8 cellular contexts compared by ENCODE assay signal in the genomic region with DNA sequence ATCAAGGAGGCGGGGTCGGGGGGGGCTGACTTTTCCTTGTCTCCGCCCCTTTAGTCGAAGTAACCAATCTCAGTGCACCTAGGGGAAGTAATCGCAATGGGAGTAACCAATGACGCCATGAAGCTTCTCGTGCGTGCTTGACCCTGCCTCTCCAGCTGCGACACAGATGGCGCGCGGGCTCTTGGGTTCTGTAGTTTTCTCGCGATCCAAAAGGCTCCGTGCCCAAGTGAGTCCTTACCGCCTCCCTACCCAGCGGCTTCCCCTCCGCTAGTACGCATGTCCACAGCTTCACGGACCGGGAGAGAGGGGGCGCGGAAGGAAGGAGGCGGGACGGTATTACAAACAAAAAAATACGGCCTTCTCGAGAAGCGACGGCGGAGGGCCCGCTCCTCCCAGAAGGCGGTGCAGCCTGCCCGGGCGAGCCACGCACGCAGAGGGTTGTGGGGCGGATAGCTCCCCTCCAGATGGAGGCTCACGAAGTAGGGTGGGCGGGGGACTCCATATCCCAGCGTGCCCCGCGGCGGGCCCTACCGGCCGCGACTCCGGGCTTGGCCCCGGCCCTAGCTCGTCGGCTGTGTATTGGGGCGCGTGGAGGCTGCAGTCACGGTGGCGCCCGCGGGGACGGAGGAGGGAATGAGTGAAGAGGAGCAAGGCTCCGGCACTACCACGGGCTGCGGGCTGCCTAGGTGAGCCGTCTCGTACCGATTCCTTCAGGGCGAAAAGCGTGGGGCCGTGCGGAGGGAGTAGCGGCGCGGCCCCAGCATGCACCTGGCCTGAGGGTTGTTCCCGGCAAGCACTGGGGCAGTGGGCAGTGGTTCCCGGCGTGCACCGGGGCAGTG. TPM values are rescaled to one million over a fixed set of nuclear protein-coding genes. Genes with fewer than 3 reads are reported as not detected.
DNase-seq lines count a peak whose midpoint lies in the region; TF ChIP-seq lines count a peak whose summit lies in the region.

A gene with protein sequence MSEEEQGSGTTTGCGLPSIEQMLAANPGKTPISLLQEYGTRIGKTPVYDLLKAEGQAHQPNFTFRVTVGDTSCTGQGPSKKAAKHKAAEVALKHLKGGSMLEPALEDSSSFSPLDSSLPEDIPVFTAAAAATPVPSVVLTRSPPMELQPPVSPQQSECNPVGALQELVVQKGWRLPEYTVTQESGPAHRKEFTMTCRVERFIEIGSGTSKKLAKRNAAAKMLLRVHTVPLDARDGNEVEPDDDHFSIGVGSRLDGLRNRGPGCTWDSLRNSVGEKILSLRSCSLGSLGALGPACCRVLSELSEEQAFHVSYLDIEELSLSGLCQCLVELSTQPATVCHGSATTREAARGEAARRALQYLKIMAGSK (plus strand): TSS at position 508 of the 839 bp plus-strand sequence. CDS start 126 bp downstream, at position 634.

- POLR2A ChIA-PET in activated CD8-positive, alpha-beta memory T cell treated with anti-CD3 and anti-CD28 coated beads for 36 hours (lab: Charles Lee) = interaction anchor here (0.6 to 1.4 kb wide), 14 partner anchors 9 to 516 kb away, joined by 3 to 6 read pairs (median 4); a partner anchor contains a TSS

- peak within 1 kb of the TSS; percentile 66 for H3K4me3 ChIP-seq in effector memory CD4-positive, alpha-beta T cell (ENCODE audit: insufficient read depth, low read depth, low read length, poor library complexity, severe bottlenecking)

- DNase-seq in CMK (ENCODE audit: low read depth) = peak; percentile 98
- DNase-seq in GM20000 (ENCODE audit: low spot score) = peak; percentile 97
- peak; percentile 98 for DNase-seq in HT-29 (ENCODE audit: low spot score)
- DNase-seq in NOMO-1 (lab: John Stamatoyannopoulos, UW; ENCODE audit: unreplicated experiment in 2 of 2) = peak; percentile 98 to 99
- DNase-seq in effector memory CD4-positive, alpha-beta T cell = peak; percentile 96 to 98 (median 98)
- peak; percentile 100 for DNase-seq in lung microvascular endothelial cell (ENCODE audit: low read depth in 2 of 2)
- peak; percentile 89 to 97 (median 96) for DNase-seq in stimulated activated CD4-positive, alpha-beta T cell treated with anti-CD3 and anti-CD28 coated beads, TNF-alpha, amount 100 ng/mL, for 48 hours (ENCODE audit: low read depth in 3 of 3)

- no peaks in the 10 kb centered on the region for H3K27me3 ChIP-seq in effector memory CD4-positive, alpha-beta T cell (replicated peaks; ENCODE audit: control insufficient read depth, insufficient read depth, low read length, poor library complexity, severe bottlenecking)

- no peak for TF ChIP-seq CTCF in GM20000 (IDR thresholded peaks at IDR 0.05; ENCODE audit: extremely low read depth, missing control alignments)

- H3K9me3 ChIP-seq in effector memory CD4-positive, alpha-beta T cell (ENCODE audit: control insufficient read depth, low read length) = no peaks in the 10 kb centered on the region

- CTCF ChIA-PET in activated CD8-positive, alpha-beta memory T cell treated with anti-CD3 and anti-CD28 coated beads for 36 hours (lab: Charles Lee) = interaction anchor here (0.6 to 2.4 kb wide), 12 partner anchors 8 to 459 kb away, joined by 3 to 12 read pairs (median 4); a partner anchor contains a TSS

- H3K4me1 ChIP-seq in effector memory CD4-positive, alpha-beta T cell (ENCODE audit: control insufficient read depth, insufficient read depth, low read length, poor library complexity, severe bottlenecking) = peaks cover 29% of the 10 kb centered on the region

- H3K27ac ChIP-seq in effector memory CD4-positive, alpha-beta T cell (ENCODE audit: insufficient read depth, low read length, poor library complexity, severe bottlenecking) = peak within 1 kb of the TSS; percentile 91

- peaks cover 10% of the 10 kb centered on the region for H3K36me3 ChIP-seq in effector memory CD4-positive, alpha-beta T cell (ENCODE audit: control insufficient read depth, insufficient read depth, low read length)

RNA-seq across cellular contexts. Expression of the gene that starts here (rescaled TPM):
- total RNA-seq in HT-29 (2014; rRNA removed; shearing (Covaris generic)) = 68.9 and 89.2 TPM in 2 replicates
- 10 to 100 TPM; 51.5 to 53.6 TPM for total RNA-seq in activated CD8-positive, alpha-beta memory T cell treated with anti-CD3 and anti-CD28 coated beads for 36 hours
- total RNA-seq in lung microvascular endothelial cell = 33.1 and 36.1 TPM in 2 replicates

Comparison
In these comparisons a context has a peak if more than half of its experiments do, and no peak if none do; other contexts are left out.
1. Peak in every context shown above with its lines: DNase-seq, H3K4me3 ChIP-seq and H3K27ac ChIP-seq.